8 cellular contexts compared by ENCODE assay signal in genomic region chr13:48038763-48039162, GRCh38. TPM values are rescaled to one million over a fixed set of nuclear protein-coding genes. Genes with fewer than 3 reads are reported as not detected.
DNase-seq lines count a peak whose midpoint lies in the region; ATAC-seq and TF ChIP-seq lines count a peak whose summit lies in the region.

No MANE protein-coding gene starts in this region.

- H3F3A ChIP-seq in DOHH2 (ENCODE audit: control insufficient read depth, insufficient read depth): peaks cover 17% of the 10 kb centered on the region; the same call in 1 of the 2 replicates

- DNase-seq in Karpas-422 (peak; percentile 58), caudate nucleus (lab: John Stamatoyannopoulos, UW) (peak in 7 of 61 donors; percentile 2 to 63 (median 32)), testis (no peak), NCI-H524 (lab: John Stamatoyannopoulos, UW) (no peak)
- DNase-seq in natural killer cell treated with Interleukin-12 subunit alpha and Interleukin-12 subunit beta and Interleukin-15 and Interleukin-18, amount 100 ng/mL, for 72 hours (ENCODE audit: low spot score): no peak
- DNase-seq in stimulated activated CD4-positive, alpha-beta T cell treated with anti-CD3 and anti-CD28 coated beads, Interleukin-15, amount 100 ng/mL, for 24 hours: no peak

- peaks cover 48% of the 10 kb centered on the region for H3K79me2 ChIP-seq in DOHH2 (ENCODE audit: control insufficient read depth, low read length)
- peaks cover 66% of the 10 kb centered on the region for H3K79me2 ChIP-seq in Karpas-422 (ENCODE audit: low read length)

- H3K9me2 ChIP-seq in DOHH2 (replicated peaks; ENCODE audit: control insufficient read depth, low read length): no peaks in the 10 kb centered on the region
- no peaks in the 10 kb centered on the region for H3K9me2 ChIP-seq in Karpas-422 (replicated peaks; ENCODE audit: insufficient read depth, low read length)

- WGBS in testis, 2 donors: 71 to 75% methylated on average over 1 of the region's 1 CpG

- no peak overlapping the region for H2AFZ ChIP-seq in Karpas-422 (ENCODE audit: low read length)

- H3K9ac ChIP-seq in Karpas-422 (ENCODE audit: low read length): peak overlapping the region; percentile 87

- H3K4me1 ChIP-seq in DOHH2 (ENCODE audit: control insufficient read depth, low read length): peaks cover 25% of the 10 kb centered on the region
- H3K4me1 ChIP-seq in Karpas-422 (ENCODE audit: low read length): peaks cover 27% of the 10 kb centered on the region
- no peaks in the 10 kb centered on the region for H3K4me1 ChIP-seq in testis

- H3K27ac ChIP-seq in DOHH2 (ENCODE audit: low read depth, low read length) (peak overlapping the region; percentile 79; the same call in 1 of the 2 replicates), Karpas-422 (ENCODE audit: low read length) (peak overlapping the region; percentile 88), caudate nucleus (ENCODE audit: low read depth, low read length) (peak overlapping the region; percentile 96), testis (no peak overlapping the region)

- H3K4me3 ChIP-seq in DOHH2 (ENCODE audit: low read length) (peak overlapping the region; percentile 85), Karpas-422 (ENCODE audit: low read length) (peak overlapping the region; percentile 92), testis (no peak overlapping the region)

- H3K9me3 Mint-ChIP-seq in natural killer cell treated with Interleukin-12 subunit alpha and Interleukin-12 subunit beta and Interleukin-15 and Interleukin-18, amount 100 ng/mL, for 72 hours: no peaks in the 10 kb centered on the region

- peaks cover 54% of the 10 kb centered on the region for H3K36me3 ChIP-seq in DOHH2 (ENCODE audit: control insufficient read depth, low read length)
- peaks cover 35% of the 10 kb centered on the region for H3K36me3 ChIP-seq in Karpas-422 (ENCODE audit: insufficient read depth, low read length)
- H3K36me3 ChIP-seq in testis (ENCODE audit: low read depth, missing control alignments): no peaks in the 10 kb centered on the region

- H4K20me1 ChIP-seq in DOHH2 (ENCODE audit: control insufficient read depth, insufficient read depth, low read depth, low read length): no peaks in the 10 kb centered on the region
- no peaks in the 10 kb centered on the region for H4K20me1 ChIP-seq in Karpas-422 (ENCODE audit: insufficient read depth, low read depth, low read length)

- no peaks in the 10 kb centered on the region for H3K27me3 Mint-ChIP-seq in natural killer cell treated with Interleukin-12 subunit alpha and Interleukin-12 subunit beta and Interleukin-15 and Interleukin-18, amount 100 ng/mL, for 72 hours

- H3K4me2 ChIP-seq in DOHH2 (ENCODE audit: low read length) (peak overlapping the region; percentile 79), Karpas-422 (ENCODE audit: low read depth, low read length, poor library complexity, severe bottlenecking) (peak overlapping the region; percentile 90)

- no peak for ATAC-seq in natural killer cell treated with Interleukin-12 subunit alpha and Interleukin-12 subunit beta and Interleukin-15 and Interleukin-18, amount 100 ng/mL, for 72 hours
- no peak for ATAC-seq in HG02759 (IDR thresholded peaks at IDR 0.05; ENCODE audit: unreplicated experiment)

- TF ChIP-seq CTCF in DOHH2 (IDR thresholded peaks at IDR 0.05; ENCODE audit: low read depth, low read length, poor library complexity, severe bottlenecking) (no peak), testis (IDR thresholded peaks at IDR 0.05) (no peak)

- peak overlapping the region; percentile 92 to 93 for H3K27ac Mint-ChIP-seq in natural killer cell treated with Interleukin-12 subunit alpha and Interleukin-12 subunit beta and Interleukin-15 and Interleukin-18, amount 100 ng/mL, for 72 hours

- H3K36me3 Mint-ChIP-seq in natural killer cell treated with Interleukin-12 subunit alpha and Interleukin-12 subunit beta and Interleukin-15 and Interleukin-18, amount 100 ng/mL, for 72 hours: peaks cover 9% of the 10 kb centered on the region

- H3K27me3 ChIP-seq in DOHH2 (ENCODE audit: control insufficient read depth, low read length) (no peaks in the 10 kb centered on the region), Karpas-422 (ENCODE audit: low read length) (no peaks in the 10 kb centered on the region), testis (no peaks in the 10 kb centered on the region)

- intact Hi-C loops in testis (cut with DNase I; ENCODE audit: low total_unique reads): no loop called here

- peaks cover 3% of the 10 kb centered on the region for H3K9me3 ChIP-seq in DOHH2 (ENCODE audit: control insufficient read depth, insufficient read depth, low read length)
- H3K9me3 ChIP-seq in Karpas-422 (ENCODE audit: low read length): no peaks in the 10 kb centered on the region
- H3K9me3 ChIP-seq in testis: no peaks in the 10 kb centered on the region

- H3K4me3 Mint-ChIP-seq in natural killer cell treated with Interleukin-12 subunit alpha and Interleukin-12 subunit beta and Interleukin-15 and Interleukin-18, amount 100 ng/mL, for 72 hours: peak overlapping the region; percentile 94

- H3K4me1 Mint-ChIP-seq in natural killer cell treated with Interleukin-12 subunit alpha and Interleukin-12 subunit beta and Interleukin-15 and Interleukin-18, amount 100 ng/mL, for 72 hours (ENCODE audit: low read depth in 2 of 2): peaks cover 26 to 45% of the 10 kb centered on the region in 2 donors

- no peak for TF ChIP-seq POLR2A in testis (IDR thresholded peaks at IDR 0.05)

RNA-seq across cellular contexts. Expression of gene NUDT15, which starts 1.2 kb away (rescaled TPM):
- total RNA-seq in Karpas-422 (2014; rRNA removed; shearing (Covaris generic); ENCODE audit: low replicate concordance): 16.9 and 22.6 TPM in 2 replicates
- 10 to 100 TPM; 16.8 to 19.4 TPM for total RNA-seq in natural killer cell treated with Interleukin-12 subunit alpha and Interleukin-12 subunit beta and Interleukin-15 and Interleukin-18, amount 100 ng/mL, for 72 hours
- total RNA-seq in testis: 10 to 100 TPM; 11.1 to 12.3 TPM
- 16.9 TPM for polyA plus RNA-seq in testis (ENCODE audit: insufficient read depth, low read depth, low replicate concordance)

RNA-seq across cellular contexts. Expression of gene SUCLA2, which starts 37.7 kb away (rescaled TPM):
- 43.4 and 44.2 TPM in 2 replicates for total RNA-seq in Karpas-422 (2014; rRNA removed; shearing (Covaris generic); ENCODE audit: low replicate concordance)
- total RNA-seq in natural killer cell treated with Interleukin-12 subunit alpha and Interleukin-12 subunit beta and Interleukin-15 and Interleukin-18, amount 100 ng/mL, for 72 hours: 10 to 100 TPM; 35.3 to 51.9 TPM
- 10 to 100 TPM; 41.5 to 50.0 TPM for total RNA-seq in testis
- 32.7 TPM for polyA plus RNA-seq in testis (ENCODE audit: insufficient read depth, low read depth, low replicate concordance)

RNA-seq across cellular contexts. Expression of gene MED4, which starts 56.1 kb away (rescaled TPM):
- total RNA-seq in Karpas-422 (2014; rRNA removed; shearing (Covaris generic); ENCODE audit: low replicate concordance): 33.4 and 68.3 TPM in 2 replicates
- total RNA-seq in natural killer cell treated with Interleukin-12 subunit alpha and Interleukin-12 subunit beta and Interleukin-15 and Interleukin-18, amount 100 ng/mL, for 72 hours: 10 to 100 TPM; 50.2 to 56.5 TPM
- total RNA-seq in testis: 10 to 100 TPM; 55.3 to 58.2 TPM
- 111 TPM for polyA plus RNA-seq in testis (ENCODE audit: insufficient read depth, low read depth, low replicate concordance)

Comparison
In these comparisons a context has a peak if more than half of its experiments do, and no peak if none do; other contexts are left out.
1. H3K27ac ChIP-seq: peak in DOHH2 (single experiment), Karpas-422 (single experiment) and caudate nucleus (single experiment); none in testis (0 of 2).
2. H3K4me3 ChIP-seq: peak in DOHH2 (single experiment) and Karpas-422 (single experiment); none in testis (0 of 2).